1 cellular context compared by ENCODE assay signal in genomic region chr11:63488789-63489188, GRCh38.
TF ChIP-seq lines count a peak whose summit lies in the region.

No MANE protein-coding gene starts in this region.

TF ChIP-seq in H1, 55 proteins besides CTCF, POLR2A, EP300 and RAD21 (continued from another document):
- TF ChIP-seq RXRA (IDR thresholded peaks at IDR 0.05; ENCODE audit: insufficient read depth, low read depth, low read length) (no peak), TAF1 (IDR thresholded peaks at IDR 0.05; ENCODE audit: low read depth, low read length) (no peak), JUN (IDR thresholded peaks at IDR 0.05; ENCODE audit: low read depth, low read length) (no peak), MAX (IDR thresholded peaks at IDR 0.05) (no peak), CHD7 (IDR thresholded peaks at IDR 0.05; ENCODE audit: insufficient replicate concordance, low read length) (no peak), EGR1 (IDR thresholded peaks at IDR 0.05; ENCODE audit: borderline replicate concordance, low read depth, low read length) (no peak), KDM5A (IDR thresholded peaks at IDR 0.05; ENCODE audit: low read length) (no peak), ATF3 (IDR thresholded peaks at IDR 0.05; ENCODE audit: insufficient read depth, low read depth, low read length) (no peak)
TF ChIP-seq in H1: peak in this region for 0.
